In genomic region chr6:27056615-27057014, GRCh38 we compare ENCODE assay signal across 32 cellular contexts.
A peak's percentile ranks its signal among the peaks of the same experiment; 100 is the strongest.
DNase-seq lines count a peak whose midpoint lies in the region; ATAC-seq, FAIRE-seq and TF ChIP-seq lines count a peak whose summit lies in the region.
"Had no signal": no experiment of that assay in that cellular context is flagged by ENCODE, and none has a peak within 500 bp of the region (broad histone marks: within the 10 kb centered on the region; RNA-seq: fewer than 3 reads in every experiment).

No MANE protein-coding gene starts in this region.

- no peak overlapping the region for H3K4me3 Mint-ChIP-seq in nephron progenitor cell
- no peak overlapping the region for H3K4me3 Mint-ChIP-seq in CD8-positive, alpha-beta T cell
- H3K4me3 Mint-ChIP-seq: B cell; CD14-positive monocyte; CD4-positive, alpha-beta memory T cell; CD4-positive, alpha-beta T cell; CD4-positive, CD25-positive, alpha-beta regulatory T cell; CD8-positive, alpha-beta memory T cell had no signal

- H3K4me1 ChIP-seq in K562 (replicated peaks in 1 of 2; ENCODE audit: control insufficient read depth in 2 of 2, insufficient read depth in 2 of 2, low read length in 2 of 2) = peaks cover 0 to 3% of the 10 kb centered on the region in 2 experiments; a peak in 2 of 5 replicates
- no peaks in the 10 kb centered on the region for H3K4me1 ChIP-seq in CD8-positive, alpha-beta T cell (ENCODE audit: insufficient read depth, low read length)
- H3K4me1 ChIP-seq: A549; BE2C; BLaER1; BLaER1 treated with 17β-estradiol and CSF1 and Interleukin-3, amounts not matched to agents 10 nM and 100 nM; Caco-2 had no signal

- no peaks in the 10 kb centered on the region for H3K9me3 ChIP-seq in K562 (replicated peaks; ENCODE audit: control insufficient read depth, insufficient read depth, low read depth, low read length)
- no peaks in the 10 kb centered on the region for H3K9me3 ChIP-seq in CD8-positive, alpha-beta T cell (ENCODE audit: low read length)
- H3K9me3 ChIP-seq: A549; BE2C; BLaER1; BLaER1 treated with 17β-estradiol and CSF1 and Interleukin-3, amounts not matched to agents 10 nM and 100 nM; Caco-2 had no signal

- H3K4me2 ChIP-seq in K562 (ENCODE audit: insufficient read depth, low read length) = no peak overlapping the region
- H3K4me2 ChIP-seq: A549; BLaER1; BLaER1 treated with 17β-estradiol and CSF1 and Interleukin-3, amounts not matched to agents 10 nM and 100 nM had no signal

- H3K79me2 ChIP-seq in K562 (ENCODE audit: control insufficient read depth, insufficient read depth, low read length) = no peaks in the 10 kb centered on the region

- no peak overlapping the region for H3K27ac ChIP-seq in K562 (ENCODE audit: extremely low read depth, low read depth, low read length)
- H3K27ac ChIP-seq in CD8-positive, alpha-beta T cell (ENCODE audit: low read depth, low read length) = no peak overlapping the region
- H3K27ac ChIP-seq: 22Rv1; A549; BLaER1; BLaER1 treated with 17β-estradiol and CSF1 and Interleukin-3, amounts not matched to agents 10 nM and 100 nM; C4-2B had no signal

- in situ Hi-C loops in K562 (cut with MboI) = no loop called here

- peak overlapping the region; percentile 17 for H3K27ac Mint-ChIP-seq in nephron progenitor cell
- H3K27ac Mint-ChIP-seq in CD8-positive, alpha-beta T cell = no peak overlapping the region
- H3K27ac Mint-ChIP-seq: B cell; CD14-positive monocyte; CD4-positive, alpha-beta memory T cell; CD4-positive, alpha-beta T cell; CD4-positive, CD25-positive, alpha-beta regulatory T cell; CD8-positive, alpha-beta memory T cell had no signal

- H3K9me3 Mint-ChIP-seq in nephron progenitor cell = no peaks in the 10 kb centered on the region
- no peaks in the 10 kb centered on the region for H3K9me3 Mint-ChIP-seq in CD8-positive, alpha-beta T cell
- H3K9me3 Mint-ChIP-seq: CD4-positive, alpha-beta memory T cell; CD4-positive, alpha-beta T cell; CD4-positive, CD25-positive, alpha-beta regulatory T cell; CD8-positive, alpha-beta memory T cell had no signal

- 67% methylated on average over 1 of the region's 1 CpG for WGBS in K562 (ENCODE audit: insufficient coverage, low coverage, missing lambda C conversion rate)

- H3K9me1 ChIP-seq in K562 (ENCODE audit: control insufficient read depth, insufficient read depth, low read length) = no peaks in the 10 kb centered on the region

- H3K27me3 ChIP-seq in K562 (ENCODE audit: control insufficient read depth in 2 of 2, insufficient read depth in 2 of 2, low read length in 2 of 2) = no peaks in the 10 kb centered on the region
- H3K27me3 ChIP-seq in CD8-positive, alpha-beta T cell (ENCODE audit: insufficient read depth, low read length) = no peaks in the 10 kb centered on the region
- H3K27me3 ChIP-seq: BE2C; BLaER1; BLaER1 treated with 17β-estradiol and CSF1 and Interleukin-3, amounts not matched to agents 10 nM and 100 nM had no signal

- CTCF ChIA-PET in K562 (lab: Yijun Ruan, JAX; ENCODE audit: low intra/inter-chr PET ratio) = no interaction called here
- CTCF ChIA-PET in CD8-positive, alpha-beta T cell (lab: Charles Lee) = no interaction called here

- peaks cover 15% of the 10 kb centered on the region for H3K27me3 Mint-ChIP-seq in nephron progenitor cell (ENCODE audit: low read depth, poor library complexity)
- H3K27me3 Mint-ChIP-seq in CD8-positive, alpha-beta T cell (ENCODE audit: low read depth) = peaks cover 24% of the 10 kb centered on the region

- no peak overlapping the region for H3K9ac ChIP-seq in K562 (ENCODE audit: insufficient read depth in 1 of 2, low read depth in 2 of 2, low read length in 2 of 2)
- H3K9ac ChIP-seq: BLaER1; BLaER1 treated with 17β-estradiol and CSF1 and Interleukin-3, amounts not matched to agents 10 nM and 100 nM had no signal

- peak overlapping the region; percentile 3; the same call in 1 of the 2 replicates for H2AFZ ChIP-seq in K562 (ENCODE audit: low read depth, low read length)

- POLR2A ChIA-PET in K562 (lab: Yijun Ruan, JAX) = no interaction called here
- POLR2A ChIA-PET in CD8-positive, alpha-beta T cell (lab: Charles Lee) = no interaction called here

- intact Hi-C loops in K562 (cut with micrococcal nuclease) = no loop called here
- intact Hi-C loops in CD8-positive, alpha-beta T cell (cut with DNase I, micrococcal nuclease) = no loop called here

- TF ChIP-seq POLR2A in K562 (conservative IDR thresholded peaks at IDR 0.05) = no peak

- no peak for ATAC-seq in K562
- no peak for ATAC-seq in GM18870 (IDR thresholded peaks at IDR 0.05; ENCODE audit: unreplicated experiment)
- ATAC-seq in CD8-positive, alpha-beta T cell = no peak
- ATAC-seq: A549 had no signal

- H3K36me3 Mint-ChIP-seq in nephron progenitor cell (ENCODE audit: low read depth) = no peaks in the 10 kb centered on the region
- H3K36me3 Mint-ChIP-seq in CD8-positive, alpha-beta T cell = no peaks in the 10 kb centered on the region
- H3K36me3 Mint-ChIP-seq: CD14-positive monocyte; CD4-positive, alpha-beta memory T cell; CD4-positive, CD25-positive, alpha-beta regulatory T cell had no signal

- no peaks in the 10 kb centered on the region for H3K36me3 ChIP-seq in K562 (ENCODE audit: control insufficient read depth, insufficient read depth, low read length)
- no peaks in the 10 kb centered on the region for H3K36me3 ChIP-seq in CD8-positive, alpha-beta T cell (ENCODE audit: insufficient read depth, low read length)
- H3K36me3 ChIP-seq: BE2C; BLaER1; BLaER1 treated with 17β-estradiol and CSF1 and Interleukin-3, amounts not matched to agents 10 nM and 100 nM had no signal

- TF ChIP-seq CTCF in K562 (IDR thresholded peaks at IDR 0.05 in 2 of 3, conservative IDR thresholded peaks at IDR 0.05 in 1 of 3; ENCODE audit: insufficient read depth in 2 of 3, low read depth in 1 of 3, low read length in 3 of 3) = no peak
- no peak for TF ChIP-seq CTCF in nephron progenitor cell (IDR thresholded peaks at IDR 0.05)
- TF ChIP-seq CTCF in CD8-positive, alpha-beta T cell (IDR thresholded peaks at IDR 0.05) = no peak

- TF ChIP-seq EP300 in K562 (IDR thresholded peaks at IDR 0.05; ENCODE audit: low read length) = no peak

- FAIRE-seq in K562 (lab: Jason Lieb, UNC) = no peak
- FAIRE-seq: A204.1, A549, D721Med had no signal

- peaks cover 10% of the 10 kb centered on the region for H3K4me1 Mint-ChIP-seq in nephron progenitor cell
- H3K4me1 Mint-ChIP-seq in CD8-positive, alpha-beta T cell (ENCODE audit: low read depth) = no peaks in the 10 kb centered on the region
- H3K4me1 Mint-ChIP-seq: B cell; CD14-positive monocyte; CD4-positive, alpha-beta memory T cell; CD4-positive, CD25-positive, alpha-beta regulatory T cell; CD8-positive, alpha-beta memory T cell had no signal

- H4K20me1 ChIP-seq in K562 (replicated peaks; ENCODE audit: control insufficient read depth, insufficient read depth, low read length) = no peaks in the 10 kb centered on the region
- H4K20me1 ChIP-seq: BLaER1; BLaER1 treated with 17β-estradiol and CSF1 and Interleukin-3, amounts not matched to agents 10 nM and 100 nM had no signal

- no peak for DNase-seq in K562 (ENCODE audit: extremely low read depth in 1 of 4, low spot score in 3 of 4)
- no peak for DNase-seq in nephron progenitor cell
- no peak for DNase-seq in CD8-positive, alpha-beta T cell
- DNase-seq: 8988T; ACHN; AML-193; BE2C; C1 segment of cervical spinal cord; Caco-2; Calu3; CD4-positive, alpha-beta memory T cell; CD4-positive, alpha-beta T cell; CD4-positive, CD25-positive, alpha-beta regulatory T cell; CD8-positive, alpha-beta memory T cell; COR-L47; DMS 273 treated with DMSO at 0.1 percent for 48 hours; DMS153; DMS53; DMS79; DMS79 treated with DMSO at 0.1 percent for 48 hours; DND-41; EL had no signal

- no peak for TF ChIP-seq RAD21 in K562 (CRISPR knock-in tag; conservative IDR thresholded peaks at IDR 0.05 in 1 of 2, IDR thresholded peaks at IDR 0.05 in 1 of 2)

- no peak overlapping the region for H3K4me3 ChIP-seq in K562
- H3K4me3 ChIP-seq in CD8-positive, alpha-beta T cell (ENCODE audit: low read depth, low read length) = no peak overlapping the region
- H3K4me3 ChIP-seq: A549; BLaER1; BLaER1 treated with 17β-estradiol and CSF1 and Interleukin-3, amounts not matched to agents 10 nM and 100 nM had no signal

- no TSS peak for BruUV-seq in K562 (replicated peaks; lab: Mats Ljungman, UMichigan)

TF ChIP-seq in K562, 482 proteins besides CTCF, POLR2A, EP300 and RAD21 (continues in another document):
- TF ChIP-seq CREM (IDR thresholded peaks at IDR 0.05; ENCODE audit: low read depth) = no peak
- 0 out of 2 replicates have a peak, but pooled peaks have one; percentile 22 for TF ChIP-seq RAD51 (IDR thresholded peaks at IDR 0.05; ENCODE audit: borderline replicate concordance, low read depth)
- no peak for TF ChIP-seq ZNF512 (tag; IDR thresholded peaks at IDR 0.05)
- no peak for TF ChIP-seq MAFK (IDR thresholded peaks at IDR 0.05; ENCODE audit: low read length)
- TF ChIP-seq TFE3 (CRISPR knock-in tag; IDR thresholded peaks at IDR 0.05) = peak; percentile 87
